ENCODE assay signal across 12 cellular contexts in genomic region chr6:15184441-15184861, GRCh38.
A peak's percentile ranks its signal among the peaks of the same experiment; 100 is the strongest.
DNase-seq lines count a peak whose midpoint lies in the region; ATAC-seq and TF ChIP-seq lines count a peak whose summit lies in the region.
"Had no signal": no experiment of that assay in that cellular context is flagged by ENCODE, and none has a peak within 500 bp of the region (broad histone marks: within the 10 kb centered on the region; RNA-seq: fewer than 3 reads in every experiment).

No MANE protein-coding gene starts in this region.

- POLR2A ChIA-PET in activated naive CD8-positive, alpha-beta T cell treated with anti-CD3 and anti-CD28 coated beads, Interleukin-2, amount 10 ng/mL, durations not matched to agents 7 days and 5 days (lab: Charles Lee), result no interaction called here

- no peaks in the 10 kb centered on the region for H3K79me2 ChIP-seq in OCI-LY3 (ENCODE audit: low read length)

- no peak overlapping the region for H2AFZ ChIP-seq in OCI-LY3 (ENCODE audit: low read depth, low read length)

- H3K4me3 Mint-ChIP-seq in activated naive CD8-positive, alpha-beta T cell treated with anti-CD3 and anti-CD28 coated beads, Interleukin-2, amount 10 ng/mL, durations not matched to agents 7 days and 5 days, result no peak overlapping the region

- H3K27me3 Mint-ChIP-seq in activated naive CD8-positive, alpha-beta T cell treated with anti-CD3 and anti-CD28 coated beads, Interleukin-2, amount 10 ng/mL, durations not matched to agents 7 days and 5 days, result no peaks in the 10 kb centered on the region

- H3K36me3 ChIP-seq in OCI-LY3 (replicated peaks; ENCODE audit: low read depth, low read length) (no peaks in the 10 kb centered on the region), left ventricle myocardium inferior (no peaks in the 10 kb centered on the region)
- H3K36me3 ChIP-seq: lower lobe of right lung had no signal

- DNase-seq in activated CD4-positive, CD25-positive, alpha-beta regulatory T cell treated with anti-CD3 and anti-CD28 coated beads, Interleukin-2, amount 50 U/mL, for 72 hours, result no peak
- DNase-seq in activated naive CD8-positive, alpha-beta T cell treated with anti-CD3 and anti-CD28 coated beads, Interleukin-2, amount 10 ng/mL, durations not matched to agents 7 days and 5 days, result no peak
- peak; percentile 4 to 14 (median 7) for DNase-seq in stimulated activated CD4-positive, alpha-beta T cell treated with anti-CD3 and anti-CD28 coated beads, TNF-alpha, amount 100 ng/mL, for 24 hours (ENCODE audit: low read depth in 3 of 3)
- DNase-seq in left ventricle myocardium inferior (no peak), MV-4-11 (lab: John Stamatoyannopoulos, UW) (no peak)
- DNase-seq: DND-41, lower lobe of right lung, SIG-M5 had no signal

- H3K9ac ChIP-seq in OCI-LY3 (ENCODE audit: low read length), result peak overlapping the region; percentile 56; the same call in 1 of the 2 replicates
- H3K9ac ChIP-seq: KMS-11 had no signal

- H3K27me3 ChIP-seq in OCI-LY3 (ENCODE audit: low read depth, low read length), result no peaks in the 10 kb centered on the region
- H3K27me3 ChIP-seq in left ventricle myocardium inferior (ENCODE audit: low read depth), result no peaks in the 10 kb centered on the region

- peak overlapping the region; percentile 88 for H3K27ac ChIP-seq in OCI-LY3 (ENCODE audit: low read length)
- no peak overlapping the region for H3K27ac ChIP-seq in left ventricle myocardium inferior (replicated peaks)
- H3K27ac ChIP-seq: KMS-11, lower lobe of right lung had no signal

- H3K4me3 ChIP-seq in OCI-LY3 (ENCODE audit: low read length), result peak overlapping the region; percentile 36; the same call in 1 of the 2 replicates
- H3K4me3 ChIP-seq in left ventricle myocardium inferior, result no peak overlapping the region
- H3K4me3 ChIP-seq: lower lobe of right lung had no signal

- no peaks in the 10 kb centered on the region for H4K20me1 ChIP-seq in OCI-LY3 (ENCODE audit: insufficient read depth, low read length)

- no peaks in the 10 kb centered on the region for H3K9me3 Mint-ChIP-seq in activated naive CD8-positive, alpha-beta T cell treated with anti-CD3 and anti-CD28 coated beads, Interleukin-2, amount 10 ng/mL, durations not matched to agents 7 days and 5 days

- no peak overlapping the region for H3K27ac Mint-ChIP-seq in activated naive CD8-positive, alpha-beta T cell treated with anti-CD3 and anti-CD28 coated beads, Interleukin-2, amount 10 ng/mL, durations not matched to agents 7 days and 5 days

- intact Hi-C loops in left ventricle myocardium inferior (cut with micrococcal nuclease), result no loop called here

- H3K4me1 ChIP-seq in OCI-LY3 (ENCODE audit: low read length) (peaks cover 19% of the 10 kb centered on the region), left ventricle myocardium inferior (no peaks in the 10 kb centered on the region)
- H3K4me1 ChIP-seq: lower lobe of right lung had no signal

- H3K9me3 ChIP-seq in OCI-LY3 (ENCODE audit: insufficient read depth, low read length) (no peaks in the 10 kb centered on the region), left ventricle myocardium inferior (replicated peaks) (no peaks in the 10 kb centered on the region)
- H3K9me3 ChIP-seq: lower lobe of right lung had no signal

- peaks cover 6% of the 10 kb centered on the region for H3K4me1 Mint-ChIP-seq in activated naive CD8-positive, alpha-beta T cell treated with anti-CD3 and anti-CD28 coated beads, Interleukin-2, amount 10 ng/mL, durations not matched to agents 7 days and 5 days

- H3K36me3 Mint-ChIP-seq in activated naive CD8-positive, alpha-beta T cell treated with anti-CD3 and anti-CD28 coated beads, Interleukin-2, amount 10 ng/mL, durations not matched to agents 7 days and 5 days, result peaks cover 2% of the 10 kb centered on the region

- peak; percentile 99 to 100 for ATAC-seq in activated CD4-positive, CD25-positive, alpha-beta regulatory T cell treated with anti-CD3 and anti-CD28 coated beads, Interleukin-2, amount 50 U/mL, for 24 hours
- ATAC-seq in activated naive CD8-positive, alpha-beta T cell treated with anti-CD3 and anti-CD28 coated beads, Interleukin-2, amount 10 ng/mL, durations not matched to agents 7 days and 5 days (ENCODE audit: low read depth), result peak; percentile 63
- no peak for ATAC-seq in HG02610 (IDR thresholded peaks at IDR 0.05; ENCODE audit: unreplicated experiment)
- ATAC-seq: lower lobe of right lung had no signal

- peak overlapping the region; percentile 49 for H3K4me2 ChIP-seq in OCI-LY3 (ENCODE audit: low read length)
- H3K4me2 ChIP-seq: KMS-11 had no signal

- TF ChIP-seq CTCF in OCI-LY3 (IDR thresholded peaks at IDR 0.05; ENCODE audit: low read depth, low read length) (no peak), left ventricle myocardium inferior (IDR thresholded peaks at IDR 0.05; ENCODE audit: borderline replicate concordance) (no peak)

Comparison
In these comparisons a context has a peak if more than half of its experiments do, and no peak if none do; other contexts are left out.
1. DNase-seq: peak in stimulated activated CD4-positive, alpha-beta T cell treated with anti-CD3 and anti-CD28 coated beads, TNF-alpha, amount 100 ng/mL, for 24 hours (3 of 3); none in activated CD4-positive, CD25-positive, alpha-beta regulatory T cell treated with anti-CD3 and anti-CD28 coated beads, Interleukin-2, amount 50 U/mL, for 72 hours (single experiment), activated naive CD8-positive, alpha-beta T cell treated with anti-CD3 and anti-CD28 coated beads, Interleukin-2, amount 10 ng/mL, durations not matched to agents 7 days and 5 days (single experiment), left ventricle myocardium inferior (single experiment) and MV-4-11 (single experiment).